In the genomic region with DNA sequence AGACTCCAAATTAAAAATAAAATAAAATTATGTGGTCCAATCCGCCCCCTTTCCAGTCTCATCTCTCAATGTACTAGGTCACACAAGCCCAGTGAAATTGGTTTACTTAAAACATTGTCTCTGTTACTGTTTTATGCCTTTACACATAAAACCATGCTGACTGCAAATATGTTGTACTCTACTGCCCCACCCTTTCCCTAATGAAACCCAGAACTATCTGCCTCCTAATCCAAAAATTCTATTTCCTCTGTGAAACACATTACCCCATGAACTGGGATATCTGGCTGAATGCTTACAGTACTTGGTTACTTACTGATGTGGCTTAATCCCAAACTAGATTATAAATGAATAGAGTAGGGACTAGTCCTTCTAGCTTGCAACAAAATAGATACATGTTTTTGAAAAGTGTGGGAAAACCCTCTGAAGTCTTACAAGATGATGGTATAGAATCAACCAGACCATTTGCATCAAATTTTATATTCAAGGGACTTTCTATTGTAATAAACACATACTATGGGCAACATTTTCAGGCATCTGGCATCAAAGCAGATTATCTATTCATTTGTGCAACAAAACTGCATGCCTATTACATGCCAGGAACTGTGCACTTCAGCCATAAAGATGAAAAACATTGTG, we compare ENCODE assay signal across 9 cellular contexts. TPM values are rescaled to one million over a fixed set of nuclear protein-coding genes. Genes with fewer than 3 reads are reported as not detected.
DNase-seq lines count a peak whose midpoint lies in the region; ATAC-seq, FAIRE-seq and TF ChIP-seq lines count a peak whose summit lies in the region.
"Had no signal": no experiment of that assay in that cellular context is flagged by ENCODE, and none has a peak within 500 bp of the region (broad histone marks: within the 10 kb centered on the region; RNA-seq: fewer than 3 reads in every experiment).

No MANE protein-coding gene starts in this region.

- no peak for TF ChIP-seq EP300 in GM12878 (IDR thresholded peaks at IDR 0.05; ENCODE audit: borderline replicate concordance in 1 of 2, control insufficient read depth in 1 of 2, low read depth in 2 of 2, low read length in 2 of 2)

- SMC1A ChIA-PET in GM12878 (lab: Charles Lee; ENCODE audit: uncharacterized antibody, unreplicated experiment), result interaction anchor here (1.1 to 13.2 kb wide), 3 partner anchors 13 to 48 kb away, joined by 3 to 270 read pairs (median 23); no protein-coding TSS in a partner anchor

- ATAC-seq in activated CD4-positive, alpha-beta T cell treated with anti-CD3 and anti-CD28 coated beads for 36 hours, result no peak
- ATAC-seq in GM12878 (peak; percentile 20), left colon (peak; percentile 29), thoracic aorta (ENCODE audit: insufficient number of reproducible peaks, low FRiP score, low read depth) (no peak), GM21723 (IDR thresholded peaks at IDR 0.05; ENCODE audit: unreplicated experiment) (no peak)

- BruUV-seq in GM12878 (replicated peaks; lab: Mats Ljungman, UMichigan), result no TSS peak

- H3K27me3 Mint-ChIP-seq in activated CD4-positive, alpha-beta T cell treated with anti-CD3 and anti-CD28 coated beads for 36 hours, result no peaks in the 10 kb centered on the region

- no peak overlapping the region for H3K9ac ChIP-seq in GM12878 (ENCODE audit: control insufficient read depth, insufficient read depth, low read length)

- H3K4me3 ChIP-seq in GM12878, result no peak overlapping the region
- H3K4me3 ChIP-seq in thoracic aorta, result peak overlapping the region; percentile 62

- no peak for TF ChIP-seq CTCF in GM12878 (IDR thresholded peaks at IDR 0.05 in 2 of 3, conservative IDR thresholded peaks at IDR 0.05 in 1 of 3; ENCODE audit: control insufficient read depth in 2 of 3, extremely low read depth in 1 of 3, insufficient read depth in 1 of 3, low read depth in 3 of 3, low read length in 3 of 3)
- no peak for TF ChIP-seq CTCF in thoracic aorta (IDR thresholded peaks at IDR 0.05)

- TF ChIP-seq RAD21 in GM12878 (IDR thresholded peaks at IDR 0.05; ENCODE audit: insufficient read depth, low read depth, low read length), result no peak

- 100% methylated on average over 1 of the region's 1 CpG for WGBS in GM12878 (ENCODE audit: insufficient coverage, insufficient replicate concordance, low lambda C conversion rate, missing lambda C conversion rate)

- peaks cover 57% of the 10 kb centered on the region for H3K36me3 Mint-ChIP-seq in activated CD4-positive, alpha-beta T cell treated with anti-CD3 and anti-CD28 coated beads for 36 hours (ENCODE audit: low read depth)

- peaks cover 89% of the 10 kb centered on the region for H3K4me1 Mint-ChIP-seq in activated CD4-positive, alpha-beta T cell treated with anti-CD3 and anti-CD28 coated beads for 36 hours

- RAD21 ChIA-PET in GM12878 (lab: Charles Lee; ENCODE audit: unreplicated experiment), result interaction anchor here (0.9 to 8.9 kb wide), 3 partner anchors 20 to 184 kb away, joined by 3 to 112 read pairs (median 3); no protein-coding TSS in a partner anchor

- H3K27me3 ChIP-seq in GM12878 (replicated peaks in 1 of 2; ENCODE audit: control insufficient read depth in 2 of 2, insufficient read depth in 2 of 2, low read length in 1 of 2) (no peaks in the 10 kb centered on the region), thoracic aorta (replicated peaks; ENCODE audit: insufficient read depth) (no peaks in the 10 kb centered on the region)

- no peaks in the 10 kb centered on the region; the same call in none of the 3 replicates for H3K9me3 ChIP-seq in GM12878 (replicated peaks; ENCODE audit: control insufficient read depth, insufficient read depth, low read length)
- H3K9me3 ChIP-seq in thoracic aorta, result no peaks in the 10 kb centered on the region

- peaks cover 99% of the 10 kb centered on the region for H3K79me2 ChIP-seq in GM12878 (ENCODE audit: control insufficient read depth, insufficient read depth, low read length)

- no peak for TF ChIP-seq POLR2A in GM12878 (IDR thresholded peaks at IDR 0.05; ENCODE audit: low read depth, low read length)

- H3K4me2 ChIP-seq in GM12878 (ENCODE audit: control insufficient read depth, insufficient read depth), result no peak overlapping the region; the same call in none of the 2 replicates

- intact Hi-C loops in activated CD4-positive, alpha-beta T cell treated with anti-CD3 and anti-CD28 coated beads for 36 hours (cut with DNase I, micrococcal nuclease), result loop anchor here in 1 of 2 experiments (1.0 kb wide), 1 partner anchor 20 kb away; no protein-coding TSS in a partner anchor
- intact Hi-C loops in GM12878 (cut with micrococcal nuclease; ENCODE audit: unreplicated experiment), result no loop called here
- intact Hi-C loops in left colon (cut with DNase I, micrococcal nuclease), result no loop called here

- no peak for DNase-seq in activated CD4-positive, alpha-beta T cell treated with anti-CD3 and anti-CD28 coated beads for 36 hours
- no peak for DNase-seq in activated CD4-positive, alpha-beta T cell treated with anti-CD3 and anti-CD28 coated beads for 48 hours
- DNase-seq in GM12878 (ENCODE audit: low read depth, low spot score) (no peak), left colon (no peak), thoracic aorta (ENCODE audit: low spot score) (no peak), NCI-H345 (lab: John Stamatoyannopoulos, UW) (no peak), NCI-H2107 treated with DMSO at 0.1 percent for 48 hours (lab: John Stamatoyannopoulos, UW; ENCODE audit: unreplicated experiment) (no peak)
- DNase-seq: NCI-H2081 treated with DMSO at 0.1 percent for 48 hours had no signal

- peaks cover 0 to 14% of the 10 kb centered on the region in 2 experiments; a peak in 3 of 4 replicates for H3K36me3 ChIP-seq in GM12878 (ENCODE audit: control insufficient read depth in 2 of 2, insufficient read depth in 2 of 2, low read length in 1 of 2)
- no peaks in the 10 kb centered on the region for H3K36me3 ChIP-seq in thoracic aorta

- peaks cover 7% of the 10 kb centered on the region for H4K20me1 ChIP-seq in GM12878 (ENCODE audit: control insufficient read depth, insufficient read depth)

- peaks cover 12% of the 10 kb centered on the region for H3K4me1 ChIP-seq in GM12878 (ENCODE audit: control insufficient read depth, insufficient read depth, low read length)
- peaks cover 69 to 98% of the 10 kb centered on the region in 2 donors for H3K4me1 ChIP-seq in thoracic aorta (ENCODE audit: control insufficient read depth in 1 of 2, low read depth in 2 of 2)

- H3K9me3 Mint-ChIP-seq in activated CD4-positive, alpha-beta T cell treated with anti-CD3 and anti-CD28 coated beads for 36 hours (ENCODE audit: low read depth), result no peaks in the 10 kb centered on the region

- POLR2A ChIA-PET in activated CD4-positive, alpha-beta T cell treated with anti-CD3 and anti-CD28 coated beads for 36 hours (lab: Charles Lee), result interaction anchor here (0.6 to 1.0 kb wide), 5 partner anchors 8 to 259 kb away, joined by 3 to 6 read pairs (median 4); partner anchors contain the start of gene KMT2E
- POLR2A ChIA-PET in GM12878 (lab: Charles Lee), result interaction anchor here (0.9 to 1.6 kb wide), 3 partner anchors 11 to 24 kb away, joined by 3 to 6 read pairs (median 4); no protein-coding TSS in a partner anchor

- H3K27ac ChIP-seq in GM12878 (ENCODE audit: control insufficient read depth, insufficient read depth) (no peak overlapping the region), thoracic aorta (peak overlapping the region; percentile 77 to 83)

- CTCF ChIA-PET in activated CD4-positive, alpha-beta T cell treated with anti-CD3 and anti-CD28 coated beads for 36 hours (lab: Charles Lee), result interaction anchor here (1.0 to 9.0 kb wide), 4 partner anchors 10 to 25 kb away, joined by 3 to 128 read pairs (median 4); partner anchors contain the start of gene KMT2E
- CTCF ChIA-PET in GM12878 (lab: Yijun Ruan, JAX), result interaction anchor here (0.7 to 2.1 kb wide), 4 partner anchors 20 to 62 kb away, joined by 3 to 10 read pairs (median 4); no protein-coding TSS in a partner anchor

- FAIRE-seq in GM12878 (lab: Jason Lieb, UNC), result no peak

- peak overlapping the region; percentile 66 for H3K27ac Mint-ChIP-seq in activated CD4-positive, alpha-beta T cell treated with anti-CD3 and anti-CD28 coated beads for 36 hours

- no peak overlapping the region for H3K4me3 Mint-ChIP-seq in activated CD4-positive, alpha-beta T cell treated with anti-CD3 and anti-CD28 coated beads for 36 hours

- H2AFZ ChIP-seq in GM12878 (ENCODE audit: control insufficient read depth, low read depth, low read length), result no peak overlapping the region

- in situ Hi-C loops in GM12878 (cut with MboI), result loop anchor here (25.0 kb wide), 1 partner anchor 1283 kb away; the partner anchor contains the start of gene NAMPT

TF ChIP-seq in GM12878, 131 proteins besides CTCF, POLR2A, EP300 and RAD21 (continues in another document):
- no peak for TF ChIP-seq FOXK2 (IDR thresholded peaks at IDR 0.05)
- TF ChIP-seq STAT3 (IDR thresholded peaks at IDR 0.05; ENCODE audit: low read depth, low read length), result no peak
- TF ChIP-seq, protein P1, sequence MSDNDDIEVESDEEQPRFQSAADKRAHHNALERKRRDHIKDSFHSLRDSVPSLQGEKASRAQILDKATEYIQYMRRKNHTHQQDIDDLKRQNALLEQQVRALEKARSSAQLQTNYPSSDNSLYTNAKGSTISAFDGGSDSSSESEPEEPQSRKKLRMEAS (IDR thresholded peaks at IDR 0.05; ENCODE audit: low read depth, low read length), result no peak

RNA-seq across cellular contexts. Expression of gene KMT2E, which starts 10.0 kb away (rescaled TPM):
- total RNA-seq in activated CD4-positive, alpha-beta T cell treated with anti-CD3 and anti-CD28 coated beads for 36 hours, result 10 to 100 TPM; 94.4 to 99.3 TPM
- 543 and 556 TPM in 2 replicates for total RNA-seq in GM12878 (2013; cell fraction: nucleolus; rRNA removed)
- total RNA-seq in GM12878 (2014; rRNA removed), result 34.1 and 39.9 TPM in 2 replicates
- total RNA-seq in GM12878 (2014; rRNA removed; fragmentation: Illumina TruSeq; extraction: Trizol), result 34.4 and 36.9 TPM in 2 replicates
- total RNA-seq in GM12878 (2021), result 48.1 and 52.7 TPM in 2 replicates
- 31.8 TPM for polyA plus RNA-seq in GM12878 (2011; ENCODE audit: low read depth)
- 15.1 and 15.6 TPM in 2 replicates for polyA plus RNA-seq in GM12878 (2011; rRNA removed)
- polyA plus RNA-seq in GM12878 (2011; cell fraction: cytosol; rRNA removed), result 12.7 and 30.2 TPM in 2 replicates
- polyA plus RNA-seq in GM12878 (2011; cell fraction: nucleus; rRNA removed), result 59.7 and 78.0 TPM in 2 replicates
- polyA plus RNA-seq in GM12878 (2012), result 37.8 and 37.9 TPM in 2 replicates
- 34.1 and 48.6 TPM in 2 replicates for polyA plus RNA-seq in GM12878 (2014; fragmentation: Illumina TruSeq; extraction: Trizol)
- polyA plus RNA-seq in GM12878 (2014; fragmentation: Nextera tagmentation; extraction: Ambion mirVana), result 10 to 100 TPM; 13.2 to 16.0 TPM
- 15.5 and 18.7 TPM in 2 replicates for polyA plus RNA-seq in GM12878 (2014; rRNA removed)
- polyA plus RNA-seq in GM12878 (2016; fragmentation: Nextera tagmentation; extraction: Ambion mirVana), result 10 to 100 TPM; 66.2 to 68.1 TPM
- polyA minus RNA-seq in GM12878 (2011; rRNA and poly(A)+ RNA removed), result 97.8 and 117 TPM in 2 replicates
- 26.5 and 28.8 TPM in 2 replicates for polyA minus RNA-seq in GM12878 (2011; cell fraction: cytosol; rRNA and poly(A)+ RNA removed)
- polyA minus RNA-seq in GM12878 (2011; cell fraction: nucleus; rRNA and poly(A)+ RNA removed), result 140 and 180 TPM in 2 replicates
- total RNA-seq in left colon, result 100 to 1,000 TPM; 119 TPM
- 100 to 1,000 TPM; 139 to 140 TPM for total RNA-seq in thoracic aorta

Comparison
In these comparisons a context has a peak if more than half of its experiments do, and no peak if none do; other contexts are left out.
1. ATAC-seq: peak in GM12878 (single experiment) and left colon (single experiment); none in activated CD4-positive, alpha-beta T cell treated with anti-CD3 and anti-CD28 coated beads for 36 hours (single experiment), thoracic aorta (single experiment) and GM21723 (single experiment).